In genomic region chr10:80289451-80290287, GRCh38 we compare ENCODE assay signal across 1 cellular context.
TF ChIP-seq lines count a peak whose summit lies in the region.

TSS of gene MAT1A (minus strand) at chr10:80289658. CDS start at chr10:80289423, 235 bp downstream.

TF ChIP-seq in HepG2, 621 proteins besides CTCF, POLR2A, EP300 and RAD21 (continues in another document):
- TF ChIP-seq, protein P1, sequence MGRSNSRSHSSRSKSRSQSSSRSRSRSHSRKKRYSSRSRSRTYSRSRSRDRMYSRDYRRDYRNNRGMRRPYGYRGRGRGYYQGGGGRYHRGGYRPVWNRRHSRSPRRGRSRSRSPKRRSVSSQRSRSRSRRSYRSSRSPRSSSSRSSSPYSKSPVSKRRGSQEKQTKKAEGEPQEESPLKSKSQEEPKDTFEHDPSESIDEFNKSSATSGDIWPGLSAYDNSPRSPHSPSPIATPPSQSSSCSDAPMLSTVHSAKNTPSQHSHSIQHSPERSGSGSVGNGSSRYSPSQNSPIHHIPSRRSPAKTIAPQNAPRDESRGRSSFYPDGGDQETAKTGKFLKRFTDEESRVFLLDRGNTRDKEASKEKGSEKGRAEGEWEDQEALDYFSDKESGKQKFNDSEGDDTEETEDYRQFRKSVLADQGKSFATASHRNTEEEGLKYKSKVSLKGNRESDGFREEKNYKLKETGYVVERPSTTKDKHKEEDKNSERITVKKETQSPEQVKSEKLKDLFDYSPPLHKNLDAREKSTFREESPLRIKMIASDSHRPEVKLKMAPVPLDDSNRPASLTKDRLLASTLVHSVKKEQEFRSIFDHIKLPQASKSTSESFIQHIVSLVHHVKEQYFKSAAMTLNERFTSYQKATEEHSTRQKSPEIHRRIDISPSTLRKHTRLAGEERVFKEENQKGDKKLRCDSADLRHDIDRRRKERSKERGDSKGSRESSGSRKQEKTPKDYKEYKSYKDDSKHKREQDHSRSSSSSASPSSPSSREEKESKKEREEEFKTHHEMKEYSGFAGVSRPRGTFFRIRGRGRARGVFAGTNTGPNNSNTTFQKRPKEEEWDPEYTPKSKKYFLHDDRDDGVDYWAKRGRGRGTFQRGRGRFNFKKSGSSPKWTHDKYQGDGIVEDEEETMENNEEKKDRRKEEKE (IDR thresholded peaks at IDR 0.05) = no peak
- TF ChIP-seq HDAC6 (IDR thresholded peaks at IDR 0.05; ENCODE audit: low read depth, low read length) = no peak
- peak; percentile 52 for TF ChIP-seq RXRB (CRISPR knock-in tag; IDR thresholded peaks at IDR 0.05; ENCODE audit: borderline replicate concordance)
- no peak for TF ChIP-seq ZNF546 (CRISPR knock-in tag; conservative IDR thresholded peaks at IDR 0.05)
- no peak; the same call in 1 of the 2 replicates for TF ChIP-seq BCL3 (CRISPR knock-in tag; IDR thresholded peaks at IDR 0.05)
- TF ChIP-seq SALL2 (CRISPR knock-in tag; IDR thresholded peaks at IDR 0.05) = no peak
- TF ChIP-seq CEBPG (CRISPR knock-in tag; IDR thresholded peaks at IDR 0.05) = peak; percentile 90
- peak; percentile 60 for TF ChIP-seq MYC (CRISPR knock-in tag; IDR thresholded peaks at IDR 0.05; ENCODE audit: borderline replicate concordance)
- TF ChIP-seq, protein P2, sequence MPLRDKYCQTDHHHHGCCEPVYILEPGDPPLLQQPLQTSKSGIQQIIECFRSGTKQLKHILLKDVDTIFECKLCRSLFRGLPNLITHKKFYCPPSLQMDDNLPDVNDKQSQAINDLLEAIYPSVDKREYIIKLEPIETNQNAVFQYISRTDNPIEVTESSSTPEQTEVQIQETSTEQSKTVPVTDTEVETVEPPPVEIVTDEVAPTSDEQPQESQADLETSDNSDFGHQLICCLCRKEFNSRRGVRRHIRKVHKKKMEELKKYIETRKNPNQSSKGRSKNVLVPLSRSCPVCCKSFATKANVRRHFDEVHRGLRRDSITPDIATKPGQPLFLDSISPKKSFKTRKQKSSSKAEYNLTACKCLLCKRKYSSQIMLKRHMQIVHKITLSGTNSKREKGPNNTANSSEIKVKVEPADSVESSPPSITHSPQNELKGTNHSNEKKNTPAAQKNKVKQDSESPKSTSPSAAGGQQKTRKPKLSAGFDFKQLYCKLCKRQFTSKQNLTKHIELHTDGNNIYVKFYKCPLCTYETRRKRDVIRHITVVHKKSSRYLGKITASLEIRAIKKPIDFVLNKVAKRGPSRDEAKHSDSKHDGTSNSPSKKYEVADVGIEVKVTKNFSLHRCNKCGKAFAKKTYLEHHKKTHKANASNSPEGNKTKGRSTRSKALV (CRISPR knock-in tag; IDR thresholded peaks at IDR 0.05) = no peak
- TF ChIP-seq SMAD1 (CRISPR knock-in tag; IDR thresholded peaks at IDR 0.05; ENCODE audit: borderline replicate concordance, low read depth) = no peak
- no peak for TF ChIP-seq CHCHD3 (CRISPR knock-in tag; IDR thresholded peaks at IDR 0.05)
- TF ChIP-seq TGIF2 (CRISPR knock-in tag; IDR thresholded peaks at IDR 0.05) = peak; percentile 96
- TF ChIP-seq ZSCAN12 (CRISPR knock-in tag; IDR thresholded peaks at IDR 0.05) = no peak
- no peak for TF ChIP-seq PAWR (CRISPR knock-in tag; IDR thresholded peaks at IDR 0.05; ENCODE audit: borderline replicate concordance)
- TF ChIP-seq ZFX (CRISPR knock-in tag; IDR thresholded peaks at IDR 0.05; ENCODE audit: low read depth) = 0 out of 2 replicates have a peak, but pooled peaks have one; percentile 22
- no peak for TF ChIP-seq ZKSCAN8 (CRISPR knock-in tag; IDR thresholded peaks at IDR 0.05; ENCODE audit: borderline replicate concordance)
- TF ChIP-seq ARNT2 (CRISPR knock-in tag; IDR thresholded peaks at IDR 0.05; ENCODE audit: low read depth) = peak; percentile 43; the same call in 1 of the 2 replicates
- TF ChIP-seq ZNF296 (CRISPR knock-in tag; conservative IDR thresholded peaks at IDR 0.05) = 0 out of 2 replicates have a peak, but pooled peaks have one; percentile 43
- TF ChIP-seq ZNF646 (CRISPR knock-in tag; IDR thresholded peaks at IDR 0.05) = no peak
- TF ChIP-seq ZSCAN22 (CRISPR knock-in tag; IDR thresholded peaks at IDR 0.05) = no peak
- no peak for TF ChIP-seq RAD51 (IDR thresholded peaks at IDR 0.05; ENCODE audit: borderline replicate concordance)
- 0 out of 2 replicates have a peak, but pooled peaks have one; percentile 43 for TF ChIP-seq GATAD1 (CRISPR knock-in tag; IDR thresholded peaks at IDR 0.05)
- TF ChIP-seq HNF1B (CRISPR knock-in tag; IDR thresholded peaks at IDR 0.05) = 0 out of 2 replicates have a peak, but pooled peaks have one; percentile 12
- TF ChIP-seq ARID3A (IDR thresholded peaks at IDR 0.05; ENCODE audit: low read depth, low read length) = no peak
- peak; percentile 16; the same call in 1 of the 2 replicates for TF ChIP-seq TSC22D2 (CRISPR knock-in tag; IDR thresholded peaks at IDR 0.05; ENCODE audit: borderline replicate concordance)
- 0 out of 2 replicates have a peak, but pooled peaks have one; percentile 19 for TF ChIP-seq MIER2 (CRISPR knock-in tag; IDR thresholded peaks at IDR 0.05)
- TF ChIP-seq POLR2AphosphoS5 (IDR thresholded peaks at IDR 0.05; ENCODE audit: low read depth, low read length) = peak; percentile 69; the same call in 1 of the 2 replicates
- peak; percentile 46; the same call in 1 of the 2 replicates for TF ChIP-seq SPEN (CRISPR knock-in tag; IDR thresholded peaks at IDR 0.05; ENCODE audit: low read depth)
- TF ChIP-seq THRA (CRISPR knock-in tag; IDR thresholded peaks at IDR 0.05; ENCODE audit: borderline replicate concordance) = peak; percentile 12; the same call in 1 of the 2 replicates
- TF ChIP-seq, protein P3, sequence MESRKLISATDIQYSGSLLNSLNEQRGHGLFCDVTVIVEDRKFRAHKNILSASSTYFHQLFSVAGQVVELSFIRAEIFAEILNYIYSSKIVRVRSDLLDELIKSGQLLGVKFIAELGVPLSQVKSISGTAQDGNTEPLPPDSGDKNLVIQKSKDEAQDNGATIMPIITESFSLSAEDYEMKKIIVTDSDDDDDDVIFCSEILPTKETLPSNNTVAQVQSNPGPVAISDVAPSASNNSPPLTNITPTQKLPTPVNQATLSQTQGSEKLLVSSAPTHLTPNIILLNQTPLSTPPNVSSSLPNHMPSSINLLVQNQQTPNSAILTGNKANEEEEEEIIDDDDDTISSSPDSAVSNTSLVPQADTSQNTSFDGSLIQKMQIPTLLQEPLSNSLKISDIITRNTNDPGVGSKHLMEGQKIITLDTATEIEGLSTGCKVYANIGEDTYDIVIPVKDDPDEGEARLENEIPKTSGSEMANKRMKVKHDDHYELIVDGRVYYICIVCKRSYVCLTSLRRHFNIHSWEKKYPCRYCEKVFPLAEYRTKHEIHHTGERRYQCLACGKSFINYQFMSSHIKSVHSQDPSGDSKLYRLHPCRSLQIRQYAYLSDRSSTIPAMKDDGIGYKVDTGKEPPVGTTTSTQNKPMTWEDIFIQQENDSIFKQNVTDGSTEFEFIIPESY (CRISPR knock-in tag; IDR thresholded peaks at IDR 0.05) = 0 out of 2 replicates have a peak, but pooled peaks have one; percentile 36
- TF ChIP-seq ZNF10 (CRISPR knock-in tag; IDR thresholded peaks at IDR 0.05; ENCODE audit: borderline replicate concordance, low read depth) = no peak
- TF ChIP-seq, protein P4, sequence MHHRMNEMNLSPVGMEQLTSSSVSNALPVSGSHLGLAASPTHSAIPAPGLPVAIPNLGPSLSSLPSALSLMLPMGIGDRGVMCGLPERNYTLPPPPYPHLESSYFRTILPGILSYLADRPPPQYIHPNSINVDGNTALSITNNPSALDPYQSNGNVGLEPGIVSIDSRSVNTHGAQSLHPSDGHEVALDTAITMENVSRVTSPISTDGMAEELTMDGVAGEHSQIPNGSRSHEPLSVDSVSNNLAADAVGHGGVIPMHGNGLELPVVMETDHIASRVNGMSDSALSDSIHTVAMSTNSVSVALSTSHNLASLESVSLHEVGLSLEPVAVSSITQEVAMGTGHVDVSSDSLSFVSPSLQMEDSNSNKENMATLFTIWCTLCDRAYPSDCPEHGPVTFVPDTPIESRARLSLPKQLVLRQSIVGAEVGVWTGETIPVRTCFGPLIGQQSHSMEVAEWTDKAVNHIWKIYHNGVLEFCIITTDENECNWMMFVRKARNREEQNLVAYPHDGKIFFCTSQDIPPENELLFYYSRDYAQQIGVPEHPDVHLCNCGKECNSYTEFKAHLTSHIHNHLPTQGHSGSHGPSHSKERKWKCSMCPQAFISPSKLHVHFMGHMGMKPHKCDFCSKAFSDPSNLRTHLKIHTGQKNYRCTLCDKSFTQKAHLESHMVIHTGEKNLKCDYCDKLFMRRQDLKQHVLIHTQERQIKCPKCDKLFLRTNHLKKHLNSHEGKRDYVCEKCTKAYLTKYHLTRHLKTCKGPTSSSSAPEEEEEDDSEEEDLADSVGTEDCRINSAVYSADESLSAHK (CRISPR knock-in tag; IDR thresholded peaks at IDR 0.05; ENCODE audit: borderline replicate concordance) = no peak
- TF ChIP-seq ZNF850 (CRISPR knock-in tag; conservative IDR thresholded peaks at IDR 0.05) = no peak
- TF ChIP-seq SP4 (CRISPR knock-in tag; IDR thresholded peaks at IDR 0.05) = 0 out of 2 replicates have a peak, but pooled peaks have one; percentile 34
